Comparison of ENCODE assay signal across 31 cellular contexts in genomic region chr5:107778651-107779050, GRCh38.
"Had no signal": no experiment of that assay in that cellular context is flagged by ENCODE, and none has a peak within 500 bp of the region (broad histone marks: within the 10 kb centered on the region; RNA-seq: fewer than 3 reads in every experiment).

No MANE protein-coding gene starts in this region.

- DNase-seq: activated CD4-positive, alpha-beta memory T cell treated with anti-CD3 and anti-CD28 coated beads for 36 hours; activated CD4-positive, alpha-beta T cell treated with anti-CD3 and anti-CD28 coated beads for 36 hours; activated CD4-positive, alpha-beta T cell treated with anti-CD3 and anti-CD28 coated beads, Interleukin-2, amount 10 ng/mL, durations not matched to agents 24 days and 14 days; activated CD4-positive, CD25-positive, alpha-beta regulatory T cell; activated CD4-positive, CD25-positive, alpha-beta regulatory T cell treated with anti-CD3 and anti-CD28 coated beads, Interleukin-2, amount 50 U/mL, for 72 hours; activated CD8-positive, alpha-beta memory T cell treated with anti-CD3 and anti-CD28 coated beads, Interleukin-2, amount 10 ng/mL, durations not matched to agents 7 days and 5 days; activated CD8-positive, alpha-beta memory T cell treated with anti-CD3 and anti-CD28 coated beads, Interleukin-2, amount 50 U/mL, for 4 hours; activated CD8-positive, alpha-beta T cell treated with anti-CD3 and anti-CD28 coated beads, Interleukin-2, amount 10 ng/mL, durations not matched to agents 7 days and 5 days; activated effector memory CD4-positive, alpha-beta T cell treated with anti-CD3 and anti-CD28 coated beads, Interleukin-2, amount 50 U/mL, for 16 hours; activated naive CD4-positive, alpha-beta T cell treated with anti-CD3 and anti-CD28 coated beads for 36 hours; activated naive CD8-positive, alpha-beta T cell treated with anti-CD3 and anti-CD28 coated beads for 36 hours; activated naive CD8-positive, alpha-beta T cell treated with anti-CD3 and anti-CD28 coated beads, Interleukin-2, amount 50 U/mL, for 24 hours; activated T-cell treated with anti-CD3 and anti-CD28 coated beads, Interleukin-2, amount 50 U/mL, for 1 hour; activated T-cell treated with anti-CD3 and anti-CD28 coated beads, Interleukin-2, amount 50 U/mL, for 48 hours; adrenal gland; amygdala; aorta; body of pancreas; central memory CD4-positive, alpha-beta T cell; cerebellar nuclear complex; colonic mucosa; effector CD8-positive, alpha-beta T cell; esophagus squamous epithelium; foreskin melanocyte; T-helper 2 cell had no signal

- H3K4me1 Mint-ChIP-seq: activated CD4-positive, alpha-beta T cell treated with anti-CD3 and anti-CD28 coated beads for 36 hours; activated CD4-positive, alpha-beta T cell treated with anti-CD3 and anti-CD28 coated beads, Interleukin-2, amount 10 ng/mL, durations not matched to agents 24 days and 14 days; activated CD8-positive, alpha-beta memory T cell treated with anti-CD3 and anti-CD28 coated beads, Interleukin-2, amount 10 ng/mL, durations not matched to agents 7 days and 5 days; activated naive CD4-positive, alpha-beta T cell treated with anti-CD3 and anti-CD28 coated beads, Interleukin-2, amount 50 U/mL, for 24 hours; activated naive CD8-positive, alpha-beta T cell treated with anti-CD3 and anti-CD28 coated beads for 36 hours; activated naive CD8-positive, alpha-beta T cell treated with anti-CD3 and anti-CD28 coated beads, Interleukin-2, amount 50 U/mL, for 24 hours had no signal

- H3K27me3 ChIP-seq: adrenal gland, body of pancreas, colonic mucosa, esophagus squamous epithelium, gastroesophageal sphincter had no signal

- ATAC-seq: activated CD4-positive, alpha-beta T cell treated with anti-CD3 and anti-CD28 coated beads for 36 hours; activated CD8-positive, alpha-beta memory T cell treated with anti-CD3 and anti-CD28 coated beads, Interleukin-2, amount 10 ng/mL, durations not matched to agents 7 days and 5 days; activated CD8-positive, alpha-beta T cell treated with anti-CD3 and anti-CD28 coated beads, Interleukin-2, amount 10 ng/mL, durations not matched to agents 7 days and 5 days; activated naive CD8-positive, alpha-beta T cell treated with anti-CD3 and anti-CD28 coated beads, Interleukin-2, amount 50 U/mL, for 24 hours; body of pancreas; gastroesophageal sphincter had no signal

- H3K36me3 Mint-ChIP-seq: activated CD4-positive, alpha-beta memory T cell treated with anti-CD3 and anti-CD28 coated beads for 36 hours; activated CD8-positive, alpha-beta memory T cell treated with anti-CD3 and anti-CD28 coated beads, Interleukin-2, amount 10 ng/mL, durations not matched to agents 7 days and 5 days; activated naive CD4-positive, alpha-beta T cell treated with anti-CD3 and anti-CD28 coated beads, Interleukin-2, amount 50 U/mL, for 24 hours; activated naive CD8-positive, alpha-beta T cell treated with anti-CD3 and anti-CD28 coated beads for 36 hours had no signal

- H3K36me3 ChIP-seq: adrenal gland, cardiac muscle cell, colonic mucosa, esophagus squamous epithelium, gastroesophageal sphincter had no signal

- H3K9me3 ChIP-seq: adrenal gland, body of pancreas, colonic mucosa had no signal

- H3K27ac Mint-ChIP-seq: activated CD4-positive, alpha-beta memory T cell treated with anti-CD3 and anti-CD28 coated beads for 36 hours; activated CD4-positive, alpha-beta T cell treated with anti-CD3 and anti-CD28 coated beads for 36 hours; activated CD4-positive, alpha-beta T cell treated with anti-CD3 and anti-CD28 coated beads, Interleukin-2, amount 10 ng/mL, durations not matched to agents 24 days and 14 days; activated CD8-positive, alpha-beta memory T cell treated with anti-CD3 and anti-CD28 coated beads, Interleukin-2, amount 10 ng/mL, durations not matched to agents 7 days and 5 days; activated CD8-positive, alpha-beta T cell treated with anti-CD3 and anti-CD28 coated beads, Interleukin-2, amount 10 ng/mL, durations not matched to agents 7 days and 5 days; activated naive CD4-positive, alpha-beta T cell treated with anti-CD3 and anti-CD28 coated beads for 36 hours; activated naive CD4-positive, alpha-beta T cell treated with anti-CD3 and anti-CD28 coated beads, Interleukin-2, amount 50 U/mL, for 24 hours; activated naive CD8-positive, alpha-beta T cell treated with anti-CD3 and anti-CD28 coated beads for 36 hours; activated naive CD8-positive, alpha-beta T cell treated with anti-CD3 and anti-CD28 coated beads, Interleukin-2, amount 50 U/mL, for 24 hours; activated T-helper 1 cell treated with anti-CD3 and anti-CD28 coated beads, Interleukin-12 subunit alpha, Interleukin-12 subunit beta, Interleukin-2, Interleukin-4 antibody, amounts not matched to agents 30 ng/mL and 10 ng/mL and 1 ng/mL, durations not matched to agents 14 hours and 24 hours and 36 hours; activated T-helper 2 cell treated with anti-CD3 and anti-CD28 coated beads, Interferon-gamma antibody, Interleukin-2, Interleukin-4, amounts not matched to agents 10 μg/mL and 5 μg/mL and 100 μg/mL, durations not matched to agents 14 hours and 24 hours and 36 hours had no signal

- H3K9me3 Mint-ChIP-seq: activated CD4-positive, alpha-beta memory T cell treated with anti-CD3 and anti-CD28 coated beads for 36 hours; activated naive CD4-positive, alpha-beta T cell treated with anti-CD3 and anti-CD28 coated beads, Interleukin-2, amount 50 U/mL, for 24 hours; activated T-helper 1 cell treated with anti-CD3 and anti-CD28 coated beads, Interleukin-12 subunit alpha, Interleukin-12 subunit beta, Interleukin-2, Interleukin-4 antibody, amounts not matched to agents 30 ng/mL and 10 ng/mL and 1 ng/mL, durations not matched to agents 14 hours and 24 hours and 36 hours; activated T-helper 2 cell treated with anti-CD3 and anti-CD28 coated beads, Interferon-gamma antibody, Interleukin-2, Interleukin-4, amounts not matched to agents 10 μg/mL and 5 μg/mL and 100 μg/mL, durations not matched to agents 14 hours and 24 hours and 36 hours had no signal

- H3K27me3 Mint-ChIP-seq: activated CD4-positive, alpha-beta memory T cell treated with anti-CD3 and anti-CD28 coated beads for 36 hours; activated naive CD4-positive, alpha-beta T cell treated with anti-CD3 and anti-CD28 coated beads, Interleukin-2, amount 50 U/mL, for 24 hours had no signal

- H3K4me3 Mint-ChIP-seq: activated CD4-positive, alpha-beta memory T cell treated with anti-CD3 and anti-CD28 coated beads for 36 hours; activated CD4-positive, alpha-beta T cell treated with anti-CD3 and anti-CD28 coated beads for 36 hours; activated CD4-positive, alpha-beta T cell treated with anti-CD3 and anti-CD28 coated beads, Interleukin-2, amount 10 ng/mL, durations not matched to agents 24 days and 14 days; activated CD8-positive, alpha-beta memory T cell treated with anti-CD3 and anti-CD28 coated beads, Interleukin-2, amount 10 ng/mL, durations not matched to agents 7 days and 5 days; activated CD8-positive, alpha-beta T cell treated with anti-CD3 and anti-CD28 coated beads, Interleukin-2, amount 10 ng/mL, durations not matched to agents 7 days and 5 days; activated naive CD4-positive, alpha-beta T cell treated with anti-CD3 and anti-CD28 coated beads for 36 hours; activated naive CD4-positive, alpha-beta T cell treated with anti-CD3 and anti-CD28 coated beads, Interleukin-2, amount 50 U/mL, for 24 hours; activated naive CD8-positive, alpha-beta T cell treated with anti-CD3 and anti-CD28 coated beads for 36 hours; activated naive CD8-positive, alpha-beta T cell treated with anti-CD3 and anti-CD28 coated beads, Interleukin-2, amount 50 U/mL, for 24 hours; activated T-helper 1 cell treated with anti-CD3 and anti-CD28 coated beads, Interleukin-12 subunit alpha, Interleukin-12 subunit beta, Interleukin-2, Interleukin-4 antibody, amounts not matched to agents 30 ng/mL and 10 ng/mL and 1 ng/mL, durations not matched to agents 14 hours and 24 hours and 36 hours had no signal

- H3K4me3 ChIP-seq: adrenal gland, body of pancreas, cardiac muscle cell, colonic mucosa, esophagus squamous epithelium, gastroesophageal sphincter had no signal

- H3K27ac ChIP-seq: adrenal gland, body of pancreas, cardiac muscle cell, colonic mucosa, epithelial cell of prostate, esophagus squamous epithelium, gastroesophageal sphincter had no signal

- H3K4me1 ChIP-seq: adrenal gland, colonic mucosa, esophagus squamous epithelium, gastroesophageal sphincter had no signal
